1 cellular context compared by ENCODE assay signal in the genomic region with DNA sequence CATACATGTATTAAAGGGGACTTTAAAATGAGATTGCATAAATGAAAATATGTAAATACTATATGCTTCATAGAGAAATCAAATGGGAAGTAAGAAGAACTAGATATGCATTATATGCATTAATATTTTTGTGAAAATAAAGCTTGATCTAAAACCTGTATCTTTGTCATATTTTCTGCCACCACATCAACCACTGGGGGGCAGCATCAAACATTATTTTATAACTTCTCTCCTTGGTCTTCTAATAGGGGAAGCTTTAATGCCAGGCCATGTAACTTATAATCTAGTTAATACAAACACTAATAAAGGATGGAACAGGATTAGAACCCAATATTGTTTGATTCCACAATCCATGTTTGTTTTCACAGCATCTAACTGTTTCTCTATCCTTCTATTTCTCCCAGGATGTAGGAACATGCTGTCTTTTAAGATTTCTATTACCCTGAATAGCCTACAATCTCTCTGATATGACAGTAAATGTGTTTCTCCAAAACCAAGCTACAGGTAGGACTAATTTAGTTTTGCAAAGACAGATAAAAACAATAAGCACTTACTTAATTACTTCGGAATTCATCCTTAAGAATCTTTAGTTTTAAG.
TF ChIP-seq lines count a peak whose summit lies in the region.

No MANE protein-coding gene starts in this region.

TF ChIP-seq in K562, 482 proteins besides CTCF, POLR2A, EP300 and RAD21:
- TF ChIP-seq CC2D1A (IDR thresholded peaks at IDR 0.05) (no peak), HOMEZ (CRISPR knock-in tag; IDR thresholded peaks at IDR 0.05) (no peak)
TF ChIP-seq in K562: peak in this region for 0.
